ENCODE assay signal across 9 cellular contexts in genomic region chr14:23566112-23566781, GRCh38. TPM values are rescaled to one million over a fixed set of nuclear protein-coding genes. Genes with fewer than 3 reads are reported as not detected.
DNase-seq lines count a peak whose midpoint lies in the region; ATAC-seq and TF ChIP-seq lines count a peak whose summit lies in the region.
"Had no signal": no experiment of that assay in that cellular context is flagged by ENCODE, and none has a peak within 500 bp of the region (broad histone marks: within the 10 kb centered on the region; RNA-seq: fewer than 3 reads in every experiment).

No MANE protein-coding gene starts in this region.

- H3K27me3 ChIP-seq in left lung: no peaks in the 10 kb centered on the region
- no peaks in the 10 kb centered on the region for H3K27me3 ChIP-seq in upper lobe of right lung

- H3K27ac Mint-ChIP-seq in activated naive CD4-positive, alpha-beta T cell treated with anti-CD3 and anti-CD28 coated beads for 36 hours: peak overlapping the region; percentile 97
- peak overlapping the region; percentile 98 for H3K27ac Mint-ChIP-seq in activated naive CD8-positive, alpha-beta T cell treated with anti-CD3 and anti-CD28 coated beads for 36 hours

- H3K27me3 Mint-ChIP-seq in activated naive CD4-positive, alpha-beta T cell treated with anti-CD3 and anti-CD28 coated beads for 36 hours (ENCODE audit: low read depth): no peaks in the 10 kb centered on the region
- no peaks in the 10 kb centered on the region for H3K27me3 Mint-ChIP-seq in activated naive CD8-positive, alpha-beta T cell treated with anti-CD3 and anti-CD28 coated beads for 36 hours

- no peak for ATAC-seq in left lung
- no peak for ATAC-seq in upper lobe of right lung
- ATAC-seq in GM18909 (IDR thresholded peaks at IDR 0.05; ENCODE audit: poor library complexity, unreplicated experiment): no peak

- H3K4me1 ChIP-seq in left lung (peaks cover 17 to 41% of the 10 kb centered on the region in 2 donors), upper lobe of right lung (peaks cover 16% of the 10 kb centered on the region)

- H3K27ac ChIP-seq in left lung (peak overlapping the region in 1 of 2 donors; percentile 68), upper lobe of right lung (peak overlapping the region; percentile 79)

- H3K4me1 Mint-ChIP-seq in activated naive CD4-positive, alpha-beta T cell treated with anti-CD3 and anti-CD28 coated beads for 36 hours (ENCODE audit: low read depth): peaks cover 30% of the 10 kb centered on the region
- H3K4me1 Mint-ChIP-seq in activated naive CD8-positive, alpha-beta T cell treated with anti-CD3 and anti-CD28 coated beads for 36 hours: peaks cover 31% of the 10 kb centered on the region

- peak overlapping the region; percentile 100 for H3K4me3 Mint-ChIP-seq in activated naive CD4-positive, alpha-beta T cell treated with anti-CD3 and anti-CD28 coated beads for 36 hours
- H3K4me3 Mint-ChIP-seq in activated naive CD8-positive, alpha-beta T cell treated with anti-CD3 and anti-CD28 coated beads for 36 hours: peak overlapping the region; percentile 100

- TF ChIP-seq CTCF in left lung (IDR thresholded peaks at IDR 0.05) (no peak), upper lobe of right lung (IDR thresholded peaks at IDR 0.05) (no peak)

- DNase-seq in activated naive CD4-positive, alpha-beta T cell treated with anti-CD3 and anti-CD28 coated beads for 36 hours: no peak
- no peak for DNase-seq in activated naive CD4-positive, alpha-beta T cell treated with anti-CD3 and anti-CD28 coated beads, Interleukin-2, amount 50 U/mL, for 16 hours
- DNase-seq in activated naive CD8-positive, alpha-beta T cell treated with anti-CD3 and anti-CD28 coated beads for 36 hours: no peak
- DNase-seq in left lung (no peak), upper lobe of right lung (peak; percentile 46), GM19238 (ENCODE audit: insufficient read length, low spot score) (no peak)
- no peak for DNase-seq in stimulated activated CD4-positive, alpha-beta T cell treated with anti-CD3 and anti-CD28 coated beads, Interleukin-2, amount 100 ng/mL, for 24 hours
- DNase-seq: kidney glomerular epithelial cell had no signal

- H3K9me3 Mint-ChIP-seq in activated naive CD4-positive, alpha-beta T cell treated with anti-CD3 and anti-CD28 coated beads for 36 hours: no peaks in the 10 kb centered on the region
- no peaks in the 10 kb centered on the region for H3K9me3 Mint-ChIP-seq in activated naive CD8-positive, alpha-beta T cell treated with anti-CD3 and anti-CD28 coated beads for 36 hours

- H3K36me3 Mint-ChIP-seq in activated naive CD4-positive, alpha-beta T cell treated with anti-CD3 and anti-CD28 coated beads for 36 hours (ENCODE audit: low read depth): peaks cover 23% of the 10 kb centered on the region
- H3K36me3 Mint-ChIP-seq in activated naive CD8-positive, alpha-beta T cell treated with anti-CD3 and anti-CD28 coated beads for 36 hours: peaks cover 7% of the 10 kb centered on the region

- H3K9me3 ChIP-seq in left lung (no peaks in the 10 kb centered on the region), upper lobe of right lung (no peaks in the 10 kb centered on the region)

- CTCF ChIA-PET in activated naive CD4-positive, alpha-beta T cell treated with anti-CD3 and anti-CD28 coated beads for 36 hours (lab: Charles Lee): interaction anchor here (0.7 to 11.2 kb wide), 6 partner anchors 8 to 89 kb away, joined by 3 to 209 read pairs (median 4); no protein-coding TSS in a partner anchor

- peak overlapping the region; percentile 61 to 67 for H3K4me3 ChIP-seq in left lung
- no peak overlapping the region for H3K4me3 ChIP-seq in upper lobe of right lung

- H3K36me3 ChIP-seq in left lung (peaks cover 0 to 48% of the 10 kb centered on the region in 2 donors), upper lobe of right lung (peaks cover 30% of the 10 kb centered on the region)

- intact Hi-C loops in activated naive CD4-positive, alpha-beta T cell treated with anti-CD3 and anti-CD28 coated beads for 36 hours (cut with micrococcal nuclease): loop anchor here (2.0 kb wide), 2 partner anchors 97 to 575 kb away; partner anchors contain the start of genes EMC9 and NGDN
- intact Hi-C loops in left lung (cut with DNase I) (no loop called here), upper lobe of right lung (cut with DNase I) (no loop called here)

RNA-seq across cellular contexts. Expression of gene AP1G2, which starts 1.3 kb away (rescaled TPM):
- total RNA-seq in activated naive CD4-positive, alpha-beta T cell treated with anti-CD3 and anti-CD28 coated beads for 36 hours: 100 to 1,000 TPM; 205 to 216 TPM
- 100 to 1,000 TPM; 118 to 124 TPM for total RNA-seq in activated naive CD8-positive, alpha-beta T cell treated with anti-CD3 and anti-CD28 coated beads for 36 hours
- total RNA-seq in left lung (100 to 1,000 TPM in 1 of 2 donors, 10 to 100 TPM in 1; 93.7 to 121 TPM), upper lobe of right lung (128 TPM)

RNA-seq across cellular contexts. Expression of gene THTPA, which starts 10.2 kb away (rescaled TPM):
- 1 to 10 TPM; 6.2 to 6.6 TPM for total RNA-seq in activated naive CD4-positive, alpha-beta T cell treated with anti-CD3 and anti-CD28 coated beads for 36 hours
- 1 to 10 TPM; 7.6 to 9.4 TPM for total RNA-seq in activated naive CD8-positive, alpha-beta T cell treated with anti-CD3 and anti-CD28 coated beads for 36 hours
- 10 to 100 TPM; 15.2 to 20.3 TPM for total RNA-seq in left lung
- 15.5 TPM for total RNA-seq in upper lobe of right lung

RNA-seq across cellular contexts. Expression of gene JPH4, which starts 12.3 kb away (rescaled TPM):
- total RNA-seq in activated naive CD4-positive, alpha-beta T cell treated with anti-CD3 and anti-CD28 coated beads for 36 hours: under 1 TPM in 1 of 2 experiments, not detected in 1; 0.05 TPM
- under 1 TPM; 0.72 to 0.74 TPM for total RNA-seq in activated naive CD8-positive, alpha-beta T cell treated with anti-CD3 and anti-CD28 coated beads for 36 hours
- total RNA-seq in left lung: 1 to 10 TPM; 1.3 TPM
- 6.2 TPM for total RNA-seq in upper lobe of right lung

RNA-seq across cellular contexts. Expression of gene ZFHX2, which starts 14.7 kb away (rescaled TPM):
- total RNA-seq in activated naive CD4-positive, alpha-beta T cell treated with anti-CD3 and anti-CD28 coated beads for 36 hours: under 1 TPM; 0.36 to 0.57 TPM
- 1 to 10 TPM in 1 of 2 experiments, under 1 TPM in 1; 0.85 to 1.1 TPM for total RNA-seq in activated naive CD8-positive, alpha-beta T cell treated with anti-CD3 and anti-CD28 coated beads for 36 hours
- 1 to 10 TPM; 2.9 to 3.1 TPM for total RNA-seq in left lung
- 2.3 TPM for total RNA-seq in upper lobe of right lung
